Comparison of ENCODE assay signal across 19 cellular contexts in genomic region chr14:61531741-61532505, GRCh38.
DNase-seq lines count a peak whose midpoint lies in the region; ATAC-seq, FAIRE-seq and TF ChIP-seq lines count a peak whose summit lies in the region.
"Had no signal": no experiment of that assay in that cellular context is flagged by ENCODE, and none has a peak within 500 bp of the region (broad histone marks: within the 10 kb centered on the region; RNA-seq: fewer than 3 reads in every experiment).

No MANE protein-coding gene starts in this region.

- no peaks in the 10 kb centered on the region for H3K27me3 ChIP-seq in heart right ventricle
- H3K27me3 ChIP-seq in transverse colon, result no peaks in the 10 kb centered on the region
- H3K27me3 ChIP-seq: esophagus squamous epithelium, vagina had no signal

- H3K4me1 ChIP-seq in heart right ventricle (peaks cover 0 to 70% (median 46%) of the 10 kb centered on the region in 9 donors), transverse colon (peaks cover 11 to 68% (median 46%) of the 10 kb centered on the region in 4 donors)

- H3K4me3 ChIP-seq in heart right ventricle (no peak overlapping the region), transverse colon (no peak overlapping the region)
- H3K4me3 ChIP-seq: esophagus squamous epithelium, vagina had no signal

- no peak for TF ChIP-seq POLR2A in transverse colon (IDR thresholded peaks at IDR 0.05)

- H3K4me1 Mint-ChIP-seq in activated naive CD8-positive, alpha-beta T cell treated with anti-CD3 and anti-CD28 coated beads for 36 hours, result peaks cover 92% of the 10 kb centered on the region

- H3K27ac ChIP-seq in heart right ventricle, result peak overlapping the region in 6 of 10 donors; percentile 24 to 54 (median 36)
- peak overlapping the region; percentile 75 to 81 (median 80) for H3K27ac ChIP-seq in transverse colon
- H3K27ac ChIP-seq: vagina had no signal

- peaks cover 0 to 2% (median 0%) of the 10 kb centered on the region in 11 donors for H3K9me3 ChIP-seq in heart right ventricle
- no peaks in the 10 kb centered on the region for H3K9me3 ChIP-seq in transverse colon
- H3K9me3 ChIP-seq: esophagus squamous epithelium, vagina had no signal

- H3K4me3 Mint-ChIP-seq in activated naive CD8-positive, alpha-beta T cell treated with anti-CD3 and anti-CD28 coated beads for 36 hours, result no peak overlapping the region

- no peak for TF ChIP-seq EP300 in transverse colon (IDR thresholded peaks at IDR 0.05; ENCODE audit: low read depth)

- in situ Hi-C loops in transverse colon (cut with MboI; ENCODE audit: low pct_ligation_motif_present in 1 of 4, low pct_unique_long_range_greater_than_20kb in 1 of 4, low sequenced_read_pairs in 3 of 4), result no loop called here

- H3K27me3 Mint-ChIP-seq in activated naive CD8-positive, alpha-beta T cell treated with anti-CD3 and anti-CD28 coated beads for 36 hours, result no peaks in the 10 kb centered on the region

- TF ChIP-seq CTCF in heart right ventricle (IDR thresholded peaks at IDR 0.05) (no peak), transverse colon (IDR thresholded peaks at IDR 0.05) (no peak), D721Med (IDR thresholded peaks at IDR 0.05; ENCODE audit: insufficient read depth, missing control alignments) (no peak)

- no peak for FAIRE-seq in D721Med (lab: Jason Lieb, UNC)

- ATAC-seq in heart right ventricle, result no peak
- no peak for ATAC-seq in Right ventricle myocardium superior (ENCODE audit: poor library complexity)
- no peak for ATAC-seq in HG02840 (IDR thresholded peaks at IDR 0.05; ENCODE audit: low FRiP score, unreplicated experiment)
- ATAC-seq: Panc1 had no signal

- H3K36me3 ChIP-seq in heart right ventricle (peaks cover 0 to 50% (median 3%) of the 10 kb centered on the region in 9 donors), transverse colon (no peaks in the 10 kb centered on the region)

- peak overlapping the region; percentile 88 for H3K27ac Mint-ChIP-seq in activated naive CD8-positive, alpha-beta T cell treated with anti-CD3 and anti-CD28 coated beads for 36 hours

- H3K9me3 Mint-ChIP-seq in activated naive CD8-positive, alpha-beta T cell treated with anti-CD3 and anti-CD28 coated beads for 36 hours, result peaks cover 9% of the 10 kb centered on the region

- DNase-seq in heart right ventricle, result no peak
- no peak for DNase-seq in Right ventricle myocardium superior
- no peak for DNase-seq in activated naive CD8-positive, alpha-beta T cell treated with anti-CD3 and anti-CD28 coated beads for 36 hours
- DNase-seq in lung microvascular endothelial cell (ENCODE audit: low read depth in 2 of 2), result peak; percentile 54 to 60
- peak; percentile 37 for DNase-seq in transverse colon
- DNase-seq in D721Med (ENCODE audit: insufficient read length, low spot score), result no peak
- no peak for DNase-seq in activated CD4-positive, alpha-beta T cell treated with anti-CD3 and anti-CD28 coated beads, Interleukin-2, amount 50 U/mL, for 1 hour
- DNase-seq: activated CD4-positive, CD25-positive, alpha-beta regulatory T cell treated with anti-CD3 and anti-CD28 coated beads, Interleukin-2, amount 50 U/mL, for 72 hours; cortex of kidney; esophagus squamous epithelium; GDM1; glutamatergic neuron; MM.1S; NCI-H2029; NCI-H69; occipital lobe had no signal

- H3K36me3 Mint-ChIP-seq in activated naive CD8-positive, alpha-beta T cell treated with anti-CD3 and anti-CD28 coated beads for 36 hours, result peaks cover 86% of the 10 kb centered on the region

- WGBS in heart right ventricle, 2 donors, result 32 to 37% methylated on average over 4 of the region's 4 CpGs
- 31 to 37% methylated on average over 4 of the region's 4 CpGs for WGBS in transverse colon (ENCODE audit: low coverage in 1 of 2), 2 donors

- intact Hi-C loops in heart right ventricle (cut with DNase I), result no loop called here
- intact Hi-C loops in Right ventricle myocardium superior (cut with DNase I), result no loop called here
- intact Hi-C loops in transverse colon (cut with DNase I; ENCODE audit: low total_unique reads), result no loop called here

Comparison
In these comparisons a context has a peak if more than half of its experiments do, and no peak if none do; other contexts are left out.
1. DNase-seq: peak in lung microvascular endothelial cell (2 of 2) and transverse colon (single experiment); none in heart right ventricle (0 of 2), Right ventricle myocardium superior (single experiment), activated naive CD8-positive, alpha-beta T cell treated with anti-CD3 and anti-CD28 coated beads for 36 hours (single experiment), D721Med (single experiment) and activated CD4-positive, alpha-beta T cell treated with anti-CD3 and anti-CD28 coated beads, Interleukin-2, amount 50 U/mL, for 1 hour (single experiment).